Comparison of ENCODE assay signal across 8 cellular contexts in the genomic region with DNA sequence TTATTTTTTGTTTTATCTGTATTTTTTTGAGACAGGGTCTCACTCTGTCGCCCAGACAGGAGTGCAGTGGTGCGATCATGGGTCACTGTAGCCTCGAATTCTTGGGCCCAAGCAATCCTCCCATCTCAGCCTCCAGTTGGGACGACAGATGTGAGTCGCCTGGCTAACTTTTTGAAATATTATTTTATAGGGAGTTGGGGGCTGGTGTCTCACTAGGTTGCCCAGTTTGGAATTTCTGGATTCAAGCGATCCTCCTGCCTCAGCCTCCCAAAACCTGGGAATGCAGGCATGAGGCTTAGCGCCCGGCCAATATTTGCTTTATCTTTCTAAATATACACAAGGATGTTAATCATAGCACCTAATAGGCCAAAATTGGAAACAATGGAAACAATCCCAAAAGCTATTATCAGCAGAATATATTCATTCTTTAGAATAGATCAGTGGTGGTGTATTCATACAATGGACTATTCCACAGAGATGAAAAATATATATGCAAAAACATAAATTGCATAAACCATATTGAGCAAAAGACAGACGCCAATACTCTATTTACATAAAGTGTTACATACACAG. TPM values are rescaled to one million over a fixed set of nuclear protein-coding genes. Genes with fewer than 3 reads are reported as not detected.
A peak's percentile ranks its signal among the peaks of the same experiment; 100 is the strongest.
DNase-seq lines count a peak whose midpoint lies in the region; ATAC-seq and TF ChIP-seq lines count a peak whose summit lies in the region.

No MANE protein-coding gene starts in this region.

- POLR2A ChIA-PET in activated CD8-positive, alpha-beta T cell treated with anti-CD3 and anti-CD28 coated beads for 36 hours (lab: Charles Lee) = interaction anchor here (0.7 to 0.9 kb wide), 2 partner anchors 19 to 500 kb away, joined by 3 read pairs; no protein-coding TSS in a partner anchor

- H3K4me1 ChIP-seq in iPS-15b (ENCODE audit: control insufficient read depth, insufficient read depth, low read length) = no peaks in the 10 kb centered on the region

- H3K36me3 Mint-ChIP-seq in activated CD8-positive, alpha-beta T cell treated with anti-CD3 and anti-CD28 coated beads for 36 hours (ENCODE audit: low read depth) = peaks cover 9% of the 10 kb centered on the region
- H3K36me3 Mint-ChIP-seq in stimulated activated memory B cell treated with anti-CD40 and anti-IgM and Interleukin-4, amounts not matched to agents 10 μg/mL and 1 μg/mL and 100 μg/mL, for 72 hours = peaks cover 6% of the 10 kb centered on the region

- no peaks in the 10 kb centered on the region for H3K9me3 ChIP-seq in iPS-15b (ENCODE audit: control insufficient read depth, insufficient read depth, low read length)

- peak overlapping the region; percentile 94 for H3K27ac Mint-ChIP-seq in activated CD8-positive, alpha-beta T cell treated with anti-CD3 and anti-CD28 coated beads for 36 hours
- H3K27ac Mint-ChIP-seq in stimulated activated memory B cell treated with anti-CD40 and anti-IgM and Interleukin-4, amounts not matched to agents 10 μg/mL and 1 μg/mL and 100 μg/mL, for 72 hours = peak overlapping the region; percentile 92

- peaks cover 11% of the 10 kb centered on the region for H3K36me3 ChIP-seq in iPS-15b (ENCODE audit: control insufficient read depth, insufficient read depth, low read length)

- H3K27me3 ChIP-seq in iPS-15b (ENCODE audit: control insufficient read depth, insufficient read depth, low read length) = no peaks in the 10 kb centered on the region

- CTCF ChIA-PET in activated CD8-positive, alpha-beta T cell treated with anti-CD3 and anti-CD28 coated beads for 36 hours (lab: Charles Lee) = interaction anchor here (1.1 kb wide), 1 partner anchor 20 kb away, joined by 4 read pairs; no protein-coding TSS in a partner anchor

- no peak for TF ChIP-seq CTCF in activated CD8-positive, alpha-beta T cell treated with anti-CD3 and anti-CD28 coated beads for 36 hours (IDR thresholded peaks at IDR 0.05)

- peak overlapping the region; percentile 56 for H3K9ac ChIP-seq in iPS-15b (ENCODE audit: low read depth, low read length)

- ATAC-seq in activated CD8-positive, alpha-beta T cell treated with anti-CD3 and anti-CD28 coated beads for 36 hours = no peak
- no peak for ATAC-seq in stimulated activated memory B cell treated with anti-CD40 and anti-IgM and Interleukin-4, amounts not matched to agents 10 μg/mL and 1 μg/mL and 100 μg/mL, for 72 hours
- no peak for ATAC-seq in GM21423 (IDR thresholded peaks at IDR 0.05; ENCODE audit: unreplicated experiment)
- ATAC-seq in GM21447 (IDR thresholded peaks at IDR 0.05; ENCODE audit: unreplicated experiment) = no peak

- DNase-seq in DMS 273 (lab: John Stamatoyannopoulos, UW; ENCODE audit: unreplicated experiment) = peak; percentile 30
- DNase-seq in DMS 273 treated with DMSO at 0.1 percent for 48 hours (lab: John Stamatoyannopoulos, UW) = no peak
- no peak for DNase-seq in activated CD8-positive, alpha-beta T cell treated with anti-CD3 and anti-CD28 coated beads for 36 hours
- no peak for DNase-seq in NCI-H526 treated with DMSO at 0.1 percent for 48 hours (lab: John Stamatoyannopoulos, UW)

- H3K9me3 Mint-ChIP-seq in activated CD8-positive, alpha-beta T cell treated with anti-CD3 and anti-CD28 coated beads for 36 hours = no peaks in the 10 kb centered on the region
- no peaks in the 10 kb centered on the region for H3K9me3 Mint-ChIP-seq in stimulated activated memory B cell treated with anti-CD40 and anti-IgM and Interleukin-4, amounts not matched to agents 10 μg/mL and 1 μg/mL and 100 μg/mL, for 72 hours

- peak overlapping the region; percentile 86 for H3K4me3 ChIP-seq in iPS-15b (ENCODE audit: low read depth, low read length)

- H3K4me1 Mint-ChIP-seq in activated CD8-positive, alpha-beta T cell treated with anti-CD3 and anti-CD28 coated beads for 36 hours (ENCODE audit: low read depth) = peaks cover 7% of the 10 kb centered on the region
- H3K4me1 Mint-ChIP-seq in stimulated activated memory B cell treated with anti-CD40 and anti-IgM and Interleukin-4, amounts not matched to agents 10 μg/mL and 1 μg/mL and 100 μg/mL, for 72 hours = no peaks in the 10 kb centered on the region

- peak overlapping the region; percentile 94 for H3K4me3 Mint-ChIP-seq in activated CD8-positive, alpha-beta T cell treated with anti-CD3 and anti-CD28 coated beads for 36 hours
- H3K4me3 Mint-ChIP-seq in stimulated activated memory B cell treated with anti-CD40 and anti-IgM and Interleukin-4, amounts not matched to agents 10 μg/mL and 1 μg/mL and 100 μg/mL, for 72 hours = peak overlapping the region; percentile 95

- no peaks in the 10 kb centered on the region for H3K27me3 Mint-ChIP-seq in activated CD8-positive, alpha-beta T cell treated with anti-CD3 and anti-CD28 coated beads for 36 hours
- H3K27me3 Mint-ChIP-seq in stimulated activated memory B cell treated with anti-CD40 and anti-IgM and Interleukin-4, amounts not matched to agents 10 μg/mL and 1 μg/mL and 100 μg/mL, for 72 hours = no peaks in the 10 kb centered on the region

- intact Hi-C loops in activated CD8-positive, alpha-beta T cell treated with anti-CD3 and anti-CD28 coated beads for 36 hours (cut with micrococcal nuclease) = no loop called here

RNA-seq across cellular contexts. Expression of gene DAP3, which starts 55.9 kb away (rescaled TPM):
- 100 to 1,000 TPM; 160 to 173 TPM for total RNA-seq in activated CD8-positive, alpha-beta T cell treated with anti-CD3 and anti-CD28 coated beads for 36 hours

RNA-seq across cellular contexts. Expression of gene YY1AP1, which starts 56.2 kb away (rescaled TPM):
- total RNA-seq in activated CD8-positive, alpha-beta T cell treated with anti-CD3 and anti-CD28 coated beads for 36 hours = 10 to 100 TPM; 56.2 to 60.5 TPM
